Comparison of ENCODE assay signal across 17 cellular contexts in genomic region chr13:113404723-113405471, GRCh38. TPM values are rescaled to one million over a fixed set of nuclear protein-coding genes. Genes with fewer than 3 reads are reported as not detected.
DNase-seq lines count a peak whose midpoint lies in the region; ATAC-seq and TF ChIP-seq lines count a peak whose summit lies in the region.
"Had no signal": no experiment of that assay in that cellular context is flagged by ENCODE, and none has a peak within 500 bp of the region (broad histone marks: within the 10 kb centered on the region; RNA-seq: fewer than 3 reads in every experiment).

No MANE protein-coding gene starts in this region.

- peaks cover 0 to 26% (median 0%) of the 10 kb centered on the region in 7 donors for H3K27me3 ChIP-seq in spleen (replicated peaks in 1 of 7)
- H3K27me3 ChIP-seq: uterus had no signal

- no peak for TF ChIP-seq POLR2A in spleen (IDR thresholded peaks at IDR 0.05)

- peak; percentile 67 for DNase-seq in NCI-H82 (lab: John Stamatoyannopoulos, UW)
- no peak for DNase-seq in NCI-H82 treated with DMSO at 0.1 percent for 48 hours (lab: John Stamatoyannopoulos, UW; ENCODE audit: unreplicated experiment)
- peak; percentile 56 for DNase-seq in NCI-H2107 (lab: John Stamatoyannopoulos, UW)
- DNase-seq in ecto neural progenitor cell (ENCODE audit: low spot score) = peak; percentile 50
- DNase-seq in spleen = no peak
- DNase-seq in activated gamma-delta T cell treated with Interleukin-2 at 50 U/mL for 16 hours = no peak
- no peak for DNase-seq in glomerular visceral epithelial cell (ENCODE audit: extremely low spot score)
- DNase-seq: ACHN; activated CD4-positive, alpha-beta T cell treated with anti-CD3 and anti-CD28 coated beads for 4 hours; amygdala; GOT3; naive thymus-derived CD8-positive, alpha-beta T cell; stimulated activated CD4-positive, alpha-beta T cell treated with anti-CD3 and anti-CD28 coated beads, Interleukin-2, amount 100 ng/mL, for 48 hours; uterus had no signal

- intact Hi-C loops in spleen (cut with DNase I; ENCODE audit: low total_unique reads) = no loop called here

- H3K4me1 ChIP-seq in spleen = peaks cover 0 to 65% (median 27%) of the 10 kb centered on the region in 6 donors
- H3K4me1 ChIP-seq: Caco-2, uterus had no signal

- TF ChIP-seq CTCF in spleen (IDR thresholded peaks at IDR 0.05 in 8 of 11, conservative IDR thresholded peaks at IDR 0.05 in 3 of 11) = no peak

- H3K9me3 ChIP-seq in spleen = peaks cover 0 to 9% (median 2%) of the 10 kb centered on the region in 8 donors
- H3K9me3 ChIP-seq: Caco-2, left lung, uterus had no signal

- ATAC-seq in GM19351 (IDR thresholded peaks at IDR 0.05; ENCODE audit: unreplicated experiment) = no peak
- ATAC-seq: left lung; naive thymus-derived CD8-positive, alpha-beta T cell had no signal

- H3K27ac ChIP-seq in spleen = peak overlapping the region in 7 of 8 donors; percentile 15 to 76 (median 55)
- H3K27ac ChIP-seq: left lung, uterus had no signal

- 79 to 88% (median 80%) methylated on average over 31 to 34 of the region's 34 CpGs for WGBS in spleen, 5 donors

- H3K4me3 ChIP-seq in spleen = no peak overlapping the region
- H3K4me3 ChIP-seq: left lung, uterus had no signal

- no peaks in the 10 kb centered on the region for H3K36me3 ChIP-seq in spleen
- H3K36me3 ChIP-seq: left lung, uterus had no signal

RNA-seq across cellular contexts. Expression of gene GRTP1, which starts 41.0 kb away (rescaled TPM):
- 10 to 100 TPM in 1 of 7 donors, 1 to 10 TPM in 6; 4.0 to 10.5 (median 6.1) TPM for total RNA-seq in spleen
- 1 to 10 TPM; 2.0 to 5.5 (median 2.3) TPM for polyA plus RNA-seq in spleen
- total RNA-seq: naive thymus-derived CD8-positive, alpha-beta T cell had no signal
- polyA plus RNA-seq: naive thymus-derived CD8-positive, alpha-beta T cell had no signal

RNA-seq across cellular contexts. Expression of gene ADPRHL1, which starts 48.4 kb away (rescaled TPM):
- total RNA-seq in spleen = 1 to 10 TPM in 6 of 7 donors, under 1 TPM in 1; 0.74 to 4.3 (median 2.0) TPM
- 1 to 10 TPM in 1 of 3 donors, under 1 TPM in 2; 0.52 to 1.1 (median 0.68) TPM for polyA plus RNA-seq in spleen

Comparison
In these comparisons a context has a peak if more than half of its experiments do, and no peak if none do; other contexts are left out.
1. DNase-seq: peak in NCI-H82 (single experiment), NCI-H2107 (single experiment) and ecto neural progenitor cell (single experiment); none in NCI-H82 treated with DMSO at 0.1 percent for 48 hours (single experiment), spleen (single experiment), activated gamma-delta T cell treated with Interleukin-2 at 50 U/mL for 16 hours (single experiment) and glomerular visceral epithelial cell (single experiment).